Comparison of ENCODE assay signal across 24 cellular contexts in the genomic region with DNA sequence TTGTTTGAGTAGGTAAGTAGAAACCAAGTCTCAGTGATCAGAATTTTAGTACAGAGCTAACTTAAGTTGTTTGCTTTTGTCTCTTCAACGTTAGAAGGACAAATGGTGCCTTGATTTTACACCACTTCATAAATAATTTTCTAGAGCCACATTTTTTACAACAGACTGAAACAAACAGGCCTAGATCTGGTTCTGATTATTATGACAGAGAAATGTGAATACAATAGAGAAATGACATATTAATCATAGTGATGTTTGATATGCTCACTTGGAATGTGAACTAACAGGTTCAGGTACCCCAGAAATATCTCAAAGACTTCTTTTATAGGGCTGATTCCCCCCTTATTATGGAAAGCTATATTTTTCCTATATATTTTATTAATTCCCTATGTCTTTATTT.
DNase-seq lines count a peak whose midpoint lies in the region; ATAC-seq and TF ChIP-seq lines count a peak whose summit lies in the region.
"Had no signal": no experiment of that assay in that cellular context is flagged by ENCODE, and none has a peak within 500 bp of the region (broad histone marks: within the 10 kb centered on the region; RNA-seq: fewer than 3 reads in every experiment).

No MANE protein-coding gene starts in this region.

- H3K4me1 Mint-ChIP-seq in mesothelial cell of epicardium = peaks cover 44% of the 10 kb centered on the region
- H3K4me1 Mint-ChIP-seq: CD8-positive, alpha-beta memory T cell; GM23338; H9 had no signal

- DNase-seq in WERI-Rb-1 (no peak), epithelial cell of prostate (ENCODE audit: low read depth, low spot score) (no peak), mesothelial cell of epicardium (ENCODE audit: low spot score in 2 of 2, unreplicated experiment in 2 of 2) (no peak), omental fat pad (ENCODE audit: low spot score) (no peak), islet precursor cell (no peak), NCI-H1694 treated with DMSO at 0.1 percent for 48 hours (lab: John Stamatoyannopoulos, UW) (no peak)
- DNase-seq: ACHN; AML-193; BE2C; CD4-positive, alpha-beta T cell; CD8-positive, alpha-beta memory T cell; DMS 273 treated with DMSO at 0.1 percent for 48 hours; DMS79; EL; GDM1; H9 had no signal

- no peaks in the 10 kb centered on the region for H3K36me3 Mint-ChIP-seq in mesothelial cell of epicardium
- H3K36me3 Mint-ChIP-seq: CD14-positive monocyte; CD8-positive, alpha-beta memory T cell had no signal

- no peak for ATAC-seq in HG03039 (IDR thresholded peaks at IDR 0.05; ENCODE audit: unreplicated experiment)
- no peak for ATAC-seq in omental fat pad (ENCODE audit: low FRiP score)
- ATAC-seq: GM12878, GM23338, HCT116 had no signal

- no peak for TF ChIP-seq CTCF in WERI-Rb-1 (IDR thresholded peaks at IDR 0.05; ENCODE audit: low read depth, low read length)
- TF ChIP-seq CTCF in mesothelial cell of epicardium (IDR thresholded peaks at IDR 0.05; ENCODE audit: unreplicated experiment) = no peak
- no peak for TF ChIP-seq CTCF in omental fat pad (IDR thresholded peaks at IDR 0.05)

- H3K27me3 Mint-ChIP-seq in mesothelial cell of epicardium (ENCODE audit: low read depth) = no peaks in the 10 kb centered on the region
- H3K27me3 Mint-ChIP-seq: CD4-positive, alpha-beta T cell had no signal

- no peaks in the 10 kb centered on the region for H3K27me3 ChIP-seq in WERI-Rb-1 (ENCODE audit: insufficient read depth, low read depth, severe bottlenecking)
- H3K27me3 ChIP-seq: BE2C; BLaER1 treated with 17β-estradiol and CSF1 and Interleukin-3, amounts not matched to agents 10 nM and 100 nM had no signal

- H3K9me3 Mint-ChIP-seq in mesothelial cell of epicardium = peaks cover 13% of the 10 kb centered on the region

- H3K9me3 ChIP-seq in WERI-Rb-1 (ENCODE audit: severe bottlenecking) = peaks cover 6% of the 10 kb centered on the region
- H3K9me3 ChIP-seq: BE2C had no signal

- peak overlapping the region; percentile 69 for H3K27ac ChIP-seq in WERI-Rb-1
- H3K27ac ChIP-seq in epithelial cell of prostate = peak overlapping the region; percentile 37
- H3K27ac ChIP-seq: 22Rv1; BLaER1 treated with 17β-estradiol and CSF1 and Interleukin-3, amounts not matched to agents 10 nM and 100 nM had no signal

- TF ChIP-seq EP300 in Ishikawa (IDR thresholded peaks at IDR 0.05; ENCODE audit: borderline replicate concordance) = no peak

- peak overlapping the region; percentile 62 for H3K27ac Mint-ChIP-seq in mesothelial cell of epicardium
- H3K27ac Mint-ChIP-seq: CD14-positive monocyte; CD4-positive, alpha-beta T cell; CD8-positive, alpha-beta memory T cell; GM23338; H9 had no signal

- no peak overlapping the region for H3K4me3 Mint-ChIP-seq in mesothelial cell of epicardium
- H3K4me3 Mint-ChIP-seq: CD14-positive monocyte; CD4-positive, alpha-beta T cell; CD8-positive, alpha-beta memory T cell; GM23338; H9 had no signal

- no peak for TF ChIP-seq RAD21 in Ishikawa (IDR thresholded peaks at IDR 0.05; ENCODE audit: low read depth)

- no peaks in the 10 kb centered on the region for H3K36me3 ChIP-seq in WERI-Rb-1
- H3K36me3 ChIP-seq: BE2C; BLaER1 treated with 17β-estradiol and CSF1 and Interleukin-3, amounts not matched to agents 10 nM and 100 nM had no signal

- H3K4me3 ChIP-seq in WERI-Rb-1 (ENCODE audit: low read depth, low read length) = no peak overlapping the region
- H3K4me3 ChIP-seq: BLaER1 treated with 17β-estradiol and CSF1 and Interleukin-3, amounts not matched to agents 10 nM and 100 nM; GM12878; GM23338 had no signal

TF ChIP-seq in Ishikawa, 13 proteins besides CTCF, POLR2A, EP300 and RAD21:
- TF ChIP-seq TEAD4 (IDR thresholded peaks at IDR 0.05) = 0 out of 2 replicates have a peak, but pooled peaks have one; percentile 12
- no peak for TF ChIP-seq MAX (IDR thresholded peaks at IDR 0.05)
